ENCODE assay signal across 35 cellular contexts in genomic region chr16:26442333-26442732, GRCh38.
"Had no signal": no experiment of that assay in that cellular context is flagged by ENCODE, and none has a peak within 500 bp of the region (broad histone marks: within the 10 kb centered on the region; RNA-seq: fewer than 3 reads in every experiment).

No MANE protein-coding gene starts in this region.

- H3K9ac ChIP-seq: KMS-11 had no signal

- H3K36me3 ChIP-seq: adrenal gland, Peyer's patch had no signal

- H3K27ac ChIP-seq: adrenal gland, KMS-11, Peyer's patch, RWPE1, VCaP had no signal

- H3K4me1 ChIP-seq: adrenal gland, Peyer's patch had no signal

- H3K4me2 ChIP-seq: KMS-11 had no signal

- H3K27me3 ChIP-seq: adrenal gland, Peyer's patch had no signal

- ATAC-seq: activated naive CD4-positive, alpha-beta T cell treated with anti-CD3 and anti-CD28 coated beads, Interleukin-2, amount 50 U/mL, for 72 hours; activated T-cell treated with anti-CD3 and anti-CD28 coated beads, Interleukin-2, amount 50 U/mL, for 4 hours; PC-3; Right ventricle myocardium inferior; SK-N-SH treated with all-trans-retinoic acid at 6 μM for 48 hours; T-cell; T-helper 17 cell had no signal

- H3K9me3 ChIP-seq: adrenal gland, Peyer's patch had no signal

- DNase-seq: activated B cell treated with CpG ODN at 0.5 μM for 24 hours; activated CD4-positive, alpha-beta memory T cell treated with anti-CD3 and anti-CD28 coated beads for 36 hours; activated CD4-positive, alpha-beta T cell treated with anti-CD3 and anti-CD28 coated beads for 4 hours; activated CD4-positive, alpha-beta T cell treated with anti-CD3 and anti-CD28 coated beads, Interleukin-2, amount 50 U/mL, for 1 hour; activated CD4-positive, CD25-positive, alpha-beta regulatory T cell treated with anti-CD3 and anti-CD28 coated beads, Interleukin-2, amount 50 U/mL, for 72 hours; activated CD8-positive, alpha-beta memory T cell treated with anti-CD3 and anti-CD28 coated beads, Interleukin-2, amount 50 U/mL, for 4 hours; activated gamma-delta T cell treated with Interleukin-2 at 50 U/mL for 16 hours; activated naive CD4-positive, alpha-beta T cell treated with anti-CD3 and anti-CD28 coated beads for 36 hours; activated T-cell treated with anti-CD3 and anti-CD28 coated beads for 4 hours; activated T-cell treated with anti-CD3 and anti-CD28 coated beads, Interleukin-2, amount 50 U/mL, for 4 hours; adrenal gland; anterior cingulate cortex; central memory CD4-positive, alpha-beta T cell; NCI-H1092 treated with DMSO at 0.1 percent for 48 hours; NCI-H1417 treated with DMSO at 0.1 percent for 48 hours; NCI-H187 treated with DMSO at 0.1 percent for 48 hours; NCI-H2081; NCI-H2171 treated with DMSO at 0.1 percent for 48 hours; NCI-H2227 treated with DMSO at 0.1 percent for 48 hours; NCI-H446; NCI-H510A treated with DMSO at 0.1 percent for 48 hours; NCI-H526 treated with DMSO at 0.1 percent for 48 hours; NCI-H774; PC-3; Peyer's patch; SIG-M5; T-cell; T-helper 17 cell; T-helper 9 cell had no signal

- H3K4me3 ChIP-seq: adrenal gland, Peyer's patch had no signal
